29 cellular contexts compared by ENCODE assay signal in the genomic region with DNA sequence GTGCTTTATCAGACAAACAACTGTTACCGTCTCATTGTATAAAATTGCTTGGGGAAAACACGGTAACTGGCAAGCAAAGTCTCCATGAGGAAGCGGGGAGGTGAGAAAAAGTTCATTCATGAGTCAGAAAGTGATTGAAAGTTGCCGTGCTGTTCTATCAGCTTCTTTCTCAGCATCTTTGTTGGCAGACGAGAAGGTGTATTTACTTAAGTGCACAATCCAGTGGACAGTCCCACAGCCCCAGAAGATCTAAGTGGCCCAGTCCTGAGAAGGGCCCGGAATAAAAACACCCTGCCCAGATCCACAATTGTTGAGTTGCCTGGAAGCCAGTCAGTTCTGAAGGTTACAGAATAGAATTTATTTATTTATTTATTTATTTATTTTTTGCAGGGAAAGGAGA.
"Had no signal": no experiment of that assay in that cellular context is flagged by ENCODE, and none has a peak within 500 bp of the region (broad histone marks: within the 10 kb centered on the region; RNA-seq: fewer than 3 reads in every experiment).

No MANE protein-coding gene starts in this region.

- H3K4me1 ChIP-seq: pancreas, psoas muscle, stomach, testis, thyroid gland, transverse colon, upper lobe of left lung, vagina had no signal

- DNase-seq: head of caudate nucleus; hypothalamus; immature natural killer cell; kidney; left cardiac atrium; mesendoderm; mucosa of descending colon; naive thymus-derived CD4-positive, alpha-beta T cell; nucleus accumbens; pancreas; posterior cingulate gyrus; psoas muscle; stimulated activated CD4-positive, alpha-beta T cell treated with anti-CD3 and anti-CD28 coated beads, Interleukin-12 subunit alpha, Interleukin-12 subunit beta, amount 100 ng/mL, for 4 hours; stimulated activated CD4-positive, alpha-beta T cell treated with anti-CD3 and anti-CD28 coated beads, Interleukin-15, amount 100 ng/mL, for 24 hours; stimulated activated CD4-positive, alpha-beta T cell treated with anti-CD3 and anti-CD28 coated beads, Interleukin-2, amount 100 ng/mL, for 24 hours; stimulated activated CD4-positive, alpha-beta T cell treated with anti-CD3 and anti-CD28 coated beads, Interleukin-4, amount 100 ng/mL, for 1 hour; stimulated activated naive B cell treated with anti-CD40 and anti-IgM and Interleukin-4, amounts not matched to agents 10 μg/mL and 1 μg/mL and 100 μg/mL, for 72 hours; stimulated activated naive CD8-positive, alpha-beta T cell treated with anti-CD3 and anti-CD28 coated beads, Interleukin-15, Interleukin-2, amounts not matched to agents 100 U/mL and 50 U/mL, for 24 hours; stomach; testis; transverse colon had no signal

- H3K36me3 ChIP-seq: pancreas, stomach, thyroid gland, transverse colon, upper lobe of left lung, vagina had no signal

- H3K27ac ChIP-seq: pancreas, psoas muscle, skin epidermis, stomach, testis, thyroid gland, transverse colon, upper lobe of left lung, vagina had no signal

- H3K9me3 ChIP-seq: pancreas, psoas muscle, stomach, testis, thyroid gland, transverse colon, upper lobe of left lung, vagina had no signal

- H3K27me3 ChIP-seq: pancreas, testis, thyroid gland, transverse colon, upper lobe of left lung, vagina had no signal

- ATAC-seq: left lobe of liver; mucosa of descending colon; naive thymus-derived CD4-positive, alpha-beta T cell; natural killer cell treated with Interleukin-12 subunit alpha and Interleukin-12 subunit beta and Interleukin-15 and Interleukin-18, amount 100 ng/mL, for 72 hours; pancreas; psoas muscle; sciatic nerve; stimulated activated naive B cell treated with anti-CD40 and anti-IgM and Interleukin-4, amounts not matched to agents 10 μg/mL and 1 μg/mL and 100 μg/mL, for 72 hours; stimulated activated naive CD8-positive, alpha-beta T cell treated with anti-CD3 and anti-CD28 coated beads, Interleukin-15, Interleukin-2, amounts not matched to agents 100 U/mL and 50 U/mL, for 24 hours had no signal

- H3K4me3 ChIP-seq: lung, mucosa of descending colon, pancreas, psoas muscle, skin epidermis, stomach, testis, thyroid gland, transverse colon, upper lobe of left lung, vagina had no signal
